Comparison of ENCODE assay signal across 1 cellular context in genomic region chr20:48672324-48672723, GRCh38.
TF ChIP-seq lines count a peak whose summit lies in the region.

No MANE protein-coding gene starts in this region.

TF ChIP-seq in GM12878, 131 proteins besides CTCF, POLR2A, EP300 and RAD21 (continued from another document):
- TF ChIP-seq ZBTB40 (IDR thresholded peaks at IDR 0.05; ENCODE audit: borderline replicate concordance) (no peak), HDAC2 (IDR thresholded peaks at IDR 0.05) (no peak), ESRRA (IDR thresholded peaks at IDR 0.05; ENCODE audit: low read length) (no peak), ZNF217 (IDR thresholded peaks at IDR 0.05) (no peak), SP1 (IDR thresholded peaks at IDR 0.05; ENCODE audit: low read depth, low read length) (no peak), JUND (IDR thresholded peaks at IDR 0.05; ENCODE audit: low read depth, low read length) (no peak), NFIC (IDR thresholded peaks at IDR 0.05; ENCODE audit: low read depth, low read length) (no peak), CHD1 (IDR thresholded peaks at IDR 0.05; ENCODE audit: low read depth, low read length) (no peak), GATAD2B (conservative IDR thresholded peaks at IDR 0.05; ENCODE audit: low read depth) (no peak)
TF ChIP-seq in GM12878: peak in this region for 0.
